In the genomic region with DNA sequence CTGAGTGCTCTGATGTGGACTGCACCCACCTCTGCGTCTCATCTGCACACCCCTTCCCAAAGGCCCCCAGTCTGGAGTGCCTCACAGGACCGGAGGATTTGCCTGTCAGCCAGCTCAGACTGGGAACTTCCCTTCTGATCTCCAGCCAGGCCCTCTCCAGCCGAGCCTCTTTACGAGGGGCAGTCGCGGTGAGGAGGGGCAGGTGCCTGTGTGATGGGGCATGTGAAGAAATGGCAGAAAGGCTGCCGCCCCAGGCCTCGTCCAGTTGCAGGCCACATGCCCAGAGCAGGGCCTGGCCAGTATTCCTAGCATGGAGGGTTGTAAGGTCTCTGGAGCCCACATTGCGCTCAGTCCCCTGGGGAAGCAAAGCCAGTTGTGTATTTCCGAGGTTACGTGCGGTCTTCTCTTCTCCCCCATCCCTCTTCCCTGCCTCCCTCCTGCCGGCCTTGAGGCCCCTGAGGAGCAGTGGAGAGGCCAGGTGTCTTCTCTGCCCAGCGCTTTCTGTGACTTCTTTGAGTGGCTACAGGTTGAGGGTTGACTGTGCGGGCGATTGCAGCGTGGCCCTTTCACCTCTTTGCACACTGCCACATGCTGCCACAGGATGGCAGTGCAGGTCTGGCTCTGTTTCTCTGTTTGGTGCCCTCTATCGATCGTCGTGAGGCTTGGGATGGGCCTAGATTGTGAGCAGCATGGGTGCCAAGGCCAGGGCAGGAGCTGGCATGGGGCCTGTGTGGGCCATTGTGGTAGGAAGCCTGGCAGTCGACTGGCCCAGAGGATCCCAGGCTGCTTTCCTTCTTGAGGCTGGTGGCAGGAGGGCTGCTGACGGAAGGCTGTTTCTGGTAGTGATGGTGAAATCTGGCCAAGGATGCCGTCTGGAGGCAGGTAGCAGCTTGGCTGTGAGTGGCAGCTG, we compare ENCODE assay signal across 8 cellular contexts. TPM values are rescaled to one million over a fixed set of nuclear protein-coding genes. Genes with fewer than 3 reads are reported as not detected.
DNase-seq lines count a peak whose midpoint lies in the region; ATAC-seq and TF ChIP-seq lines count a peak whose summit lies in the region.

No MANE protein-coding gene starts in this region.

- H3K4me3 ChIP-seq in GM23248 = no peak overlapping the region
- no peak overlapping the region for H3K4me3 ChIP-seq in coronary artery
- H3K4me3 ChIP-seq in lower lobe of right lung = no peak overlapping the region

- intact Hi-C loops in activated CD4-positive, alpha-beta T cell treated with anti-CD3 and anti-CD28 coated beads, Interleukin-2, amount 10 ng/mL, durations not matched to agents 24 days and 14 days (cut with micrococcal nuclease) = no loop called here
- intact Hi-C loops in lower lobe of right lung (cut with DNase I) = no loop called here

- H3K4me1 ChIP-seq in GM23248 (ENCODE audit: insufficient read depth) (peaks cover 13% of the 10 kb centered on the region), lower lobe of right lung (peaks cover 55% of the 10 kb centered on the region)

- peak; percentile 54 to 69 for ATAC-seq in lower lobe of right lung
- ATAC-seq in HG02973 (IDR thresholded peaks at IDR 0.05; ENCODE audit: unreplicated experiment) = no peak

- H3K9me3 ChIP-seq in GM23248 (ENCODE audit: low read depth) = no peaks in the 10 kb centered on the region
- H3K9me3 ChIP-seq in lower lobe of right lung = no peaks in the 10 kb centered on the region

- DNase-seq in COR-L47 (lab: John Stamatoyannopoulos, UW) = peak; percentile 38
- peak; percentile 85 for DNase-seq in GM23248
- peak; percentile 27 for DNase-seq in NCI-H510A (lab: John Stamatoyannopoulos, UW)
- DNase-seq in activated CD4-positive, alpha-beta T cell treated with anti-CD3 and anti-CD28 coated beads, Interleukin-2, amount 10 ng/mL, durations not matched to agents 24 days and 14 days = peak; percentile 93
- no peak for DNase-seq in coronary artery (ENCODE audit: low spot score)
- peak; percentile 71 for DNase-seq in lower lobe of right lung
- DNase-seq in stimulated activated CD8-positive, alpha-beta memory T cell treated with anti-CD3 and anti-CD28 coated beads, Interleukin-15, amount 100 ng/mL, for 1 hour (ENCODE audit: low read depth) = peak; percentile 54

- H3K27me3 ChIP-seq in GM23248 (replicated peaks; ENCODE audit: insufficient read depth) (no peaks in the 10 kb centered on the region), lower lobe of right lung (ENCODE audit: low read depth) (no peaks in the 10 kb centered on the region)

- TF ChIP-seq CTCF in coronary artery (IDR thresholded peaks at IDR 0.05) (peak; percentile 39), lower lobe of right lung (IDR thresholded peaks at IDR 0.05) (peak; percentile 71)

- H3K27ac Mint-ChIP-seq in activated CD4-positive, alpha-beta T cell treated with anti-CD3 and anti-CD28 coated beads, Interleukin-2, amount 10 ng/mL, durations not matched to agents 24 days and 14 days = peak overlapping the region; percentile 50

- H4K20me1 ChIP-seq in GM23248 (ENCODE audit: insufficient read depth) = peaks cover 14% of the 10 kb centered on the region

- in situ Hi-C loops in GM23248 (cut with MboI) = loop anchor here (10.0 kb wide), 1 partner anchor 246 kb away; no protein-coding TSS in a partner anchor

- H3F3A ChIP-seq in GM23248 (ENCODE audit: insufficient read depth) = peaks cover 16% of the 10 kb centered on the region; the same call in 1 of the 2 replicates

- no peak overlapping the region for H3K27ac ChIP-seq in GM23248
- H3K27ac ChIP-seq in coronary artery = no peak overlapping the region
- H3K27ac ChIP-seq in lower lobe of right lung = no peak overlapping the region

- H3K36me3 ChIP-seq in GM23248 (ENCODE audit: low read depth) (peaks cover 27% of the 10 kb centered on the region), lower lobe of right lung (peaks cover 73% of the 10 kb centered on the region)

- H3K4me2 ChIP-seq in GM23248 (ENCODE audit: unreplicated experiment) = no peak overlapping the region

- peaks cover 65% of the 10 kb centered on the region for H3K36me3 Mint-ChIP-seq in activated CD4-positive, alpha-beta T cell treated with anti-CD3 and anti-CD28 coated beads, Interleukin-2, amount 10 ng/mL, durations not matched to agents 24 days and 14 days (ENCODE audit: low read depth)

- no peaks in the 10 kb centered on the region for H3K27me3 Mint-ChIP-seq in activated CD4-positive, alpha-beta T cell treated with anti-CD3 and anti-CD28 coated beads, Interleukin-2, amount 10 ng/mL, durations not matched to agents 24 days and 14 days

- H3K9me3 Mint-ChIP-seq in activated CD4-positive, alpha-beta T cell treated with anti-CD3 and anti-CD28 coated beads, Interleukin-2, amount 10 ng/mL, durations not matched to agents 24 days and 14 days = no peaks in the 10 kb centered on the region

- 62 to 64% methylated on average over 23 of the region's 23 CpGs for WGBS in GM23248 (ENCODE audit: low coverage in 1 of 2, low lambda C conversion rate in 2 of 2, missing lambda C conversion rate in 2 of 2), 2 experiments

- no peak overlapping the region for H2AFZ ChIP-seq in GM23248

- H3K9ac ChIP-seq in GM23248 = no peak overlapping the region

- H3K4me3 Mint-ChIP-seq in activated CD4-positive, alpha-beta T cell treated with anti-CD3 and anti-CD28 coated beads, Interleukin-2, amount 10 ng/mL, durations not matched to agents 24 days and 14 days = no peak overlapping the region

- H3K79me2 ChIP-seq in GM23248 (ENCODE audit: insufficient read depth) = peaks cover 94% of the 10 kb centered on the region

- no peaks in the 10 kb centered on the region for H3K9me2 ChIP-seq in GM23248 (ENCODE audit: insufficient read depth)

- peaks cover 43% of the 10 kb centered on the region for H3K4me1 Mint-ChIP-seq in activated CD4-positive, alpha-beta T cell treated with anti-CD3 and anti-CD28 coated beads, Interleukin-2, amount 10 ng/mL, durations not matched to agents 24 days and 14 days

RNA-seq across cellular contexts. Expression of a gene that starts 5.3 kb away (rescaled TPM):
- 67.2 and 67.9 TPM in 2 replicates for total RNA-seq in GM23248 (2014; rRNA removed; shearing (Covaris generic))
- 40.4 and 41.9 TPM in 2 replicates for polyA plus RNA-seq in GM23248 (2016; fragmentation: Nextera tagmentation; extraction: Ambion mirVana)
- total RNA-seq in activated CD4-positive, alpha-beta T cell treated with anti-CD3 and anti-CD28 coated beads, Interleukin-2, amount 10 ng/mL, durations not matched to agents 24 days and 14 days = 112 and 113 TPM in 2 replicates
- 75.5 TPM for total RNA-seq in lower lobe of right lung
